ENCODE assay signal across 1 cellular context in the genomic region with DNA sequence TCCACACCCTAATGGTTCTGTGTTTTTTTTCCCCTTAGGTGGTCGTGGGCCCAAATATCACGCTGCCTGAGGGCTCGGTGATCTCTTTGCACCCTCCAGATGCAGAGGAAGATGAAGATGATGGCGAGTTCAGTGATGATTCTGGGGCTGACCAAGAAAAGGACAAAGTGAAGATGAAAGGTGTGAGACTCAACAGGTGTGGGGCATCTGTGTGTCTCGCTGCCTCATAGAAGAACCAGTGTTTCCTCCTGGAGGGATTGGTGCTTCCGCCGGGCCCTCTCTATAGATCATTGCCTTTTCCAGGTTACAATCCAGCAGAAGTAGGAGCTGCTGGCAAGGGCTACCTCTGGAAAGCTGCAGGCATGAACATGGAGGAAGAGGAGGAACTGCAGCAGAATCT.
TF ChIP-seq lines count a peak whose summit lies in the region.

No MANE protein-coding gene starts in this region.

TF ChIP-seq in endothelial cell of umbilical vein, 7 proteins besides CTCF, POLR2A, EP300 and RAD21:
- TF ChIP-seq JUN (IDR thresholded peaks at IDR 0.05; ENCODE audit: borderline replicate concordance, insufficient read depth, insufficient read length, low read depth) (no peak), POLR2AphosphoS5 (IDR thresholded peaks at IDR 0.05; ENCODE audit: insufficient read depth, low read depth, low read length) (no peak), EZH2 (IDR thresholded peaks at IDR 0.05; ENCODE audit: borderline replicate concordance, low read depth, low read length, severe bottlenecking) (no peak), GATA2 (IDR thresholded peaks at IDR 0.05; ENCODE audit: insufficient read depth, insufficient read length, low read depth, low read length) (no peak), MYC (IDR thresholded peaks at IDR 0.05; ENCODE audit: low read depth, low read length) (no peak), MAX (IDR thresholded peaks at IDR 0.05; ENCODE audit: insufficient read depth, insufficient read length) (no peak), FOS (IDR thresholded peaks at IDR 0.05; ENCODE audit: borderline replicate concordance, insufficient read depth, low read length) (no peak)
